ENCODE assay signal across 19 cellular contexts in the genomic region with DNA sequence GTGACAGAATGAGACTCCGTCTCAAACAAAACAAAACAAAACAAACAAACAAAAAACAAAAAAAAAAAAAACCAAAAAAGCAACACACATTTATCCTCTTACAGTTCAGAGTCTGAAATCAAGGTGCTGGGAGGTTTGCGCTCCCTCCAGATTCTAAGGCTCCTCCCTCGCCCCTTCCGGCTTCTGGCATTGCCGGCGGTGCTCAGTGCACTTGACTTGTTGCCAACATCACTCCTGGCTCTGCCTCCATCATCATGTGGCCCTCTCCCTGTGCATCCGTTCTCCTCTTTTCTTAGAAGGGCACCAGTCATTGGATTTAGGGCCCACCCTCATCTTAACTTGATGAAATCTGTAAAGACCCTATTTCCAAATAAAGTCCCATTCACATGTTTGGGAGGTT.
DNase-seq lines count a peak whose midpoint lies in the region; ATAC-seq, FAIRE-seq and TF ChIP-seq lines count a peak whose summit lies in the region.
"Had no signal": no experiment of that assay in that cellular context is flagged by ENCODE, and none has a peak within 500 bp of the region (broad histone marks: within the 10 kb centered on the region; RNA-seq: fewer than 3 reads in every experiment).

No MANE protein-coding gene starts in this region.

- H3K9ac ChIP-seq in kidney (ENCODE audit: low read length in 2 of 2) = no peak overlapping the region

- intact Hi-C loops in natural killer cell (cut with micrococcal nuclease) (no loop called here), kidney (cut with DNase I) (no loop called here), spleen (cut with DNase I; ENCODE audit: low total_unique reads) (no loop called here), psoas muscle (cut with DNase I) (no loop called here)

- ATAC-seq in natural killer cell treated with Interleukin-12 subunit alpha and Interleukin-12 subunit beta and Interleukin-15 and Interleukin-18, amount 100 ng/mL, for 72 hours = no peak
- ATAC-seq in natural killer cell (no peak), psoas muscle (no peak), GM21619 (IDR thresholded peaks at IDR 0.05; ENCODE audit: unreplicated experiment) (no peak)

- H3K4me3 ChIP-seq in kidney (ENCODE audit: low read length in 2 of 2) (no peak overlapping the region), spleen (no peak overlapping the region), psoas muscle (no peak overlapping the region)

- no peaks in the 10 kb centered on the region for H3K4me1 ChIP-seq in kidney (ENCODE audit: control insufficient read depth in 1 of 2, insufficient read depth in 1 of 2, low read depth in 1 of 2, low read length in 2 of 2)
- H3K4me1 ChIP-seq in spleen = peaks cover 0 to 12% (median 0%) of the 10 kb centered on the region in 6 donors
- no peaks in the 10 kb centered on the region for H3K4me1 ChIP-seq in psoas muscle

- FAIRE-seq in kidney (lab: Jason Lieb, UNC) = no peak
- FAIRE-seq: GM12892 had no signal

- H3K36me3 Mint-ChIP-seq in natural killer cell treated with Interleukin-12 subunit alpha and Interleukin-12 subunit beta and Interleukin-15 and Interleukin-18, amount 100 ng/mL, for 72 hours = no peaks in the 10 kb centered on the region
- no peaks in the 10 kb centered on the region for H3K36me3 Mint-ChIP-seq in natural killer cell

- H3K4me3 Mint-ChIP-seq in natural killer cell treated with Interleukin-12 subunit alpha and Interleukin-12 subunit beta and Interleukin-15 and Interleukin-18, amount 100 ng/mL, for 72 hours = no peak overlapping the region
- H3K4me3 Mint-ChIP-seq in natural killer cell = no peak overlapping the region
- H3K4me3 Mint-ChIP-seq: CD4-positive, alpha-beta T cell; HFFc6 had no signal

- TF ChIP-seq CTCF in natural killer cell (IDR thresholded peaks at IDR 0.05) (no peak), kidney (IDR thresholded peaks at IDR 0.05; ENCODE audit: borderline replicate concordance, extremely low read depth, insufficient read depth) (no peak), spleen (IDR thresholded peaks at IDR 0.05 in 8 of 11, conservative IDR thresholded peaks at IDR 0.05 in 3 of 11) (no peak), psoas muscle (IDR thresholded peaks at IDR 0.05) (no peak)

- H3K36me3 ChIP-seq in kidney (ENCODE audit: control insufficient read depth in 1 of 2, insufficient read depth in 2 of 2, low read length in 2 of 2) (no peaks in the 10 kb centered on the region), spleen (no peaks in the 10 kb centered on the region), psoas muscle (ENCODE audit: insufficient read depth in 1 of 2, low read depth in 1 of 2) (no peaks in the 10 kb centered on the region)

- WGBS in spleen, 5 donors = 85 to 93% (median 87%) methylated on average over 7 of the region's 7 CpGs
- 69 to 83% (median 78%) methylated on average over 7 of the region's 7 CpGs for WGBS in psoas muscle, 3 donors

- no peak overlapping the region for H3K27ac ChIP-seq in kidney (ENCODE audit: low read depth in 2 of 2, low read length in 2 of 2)
- H3K27ac ChIP-seq in spleen = no peak overlapping the region
- H3K27ac ChIP-seq in psoas muscle = no peak overlapping the region

- no peak for TF ChIP-seq POLR2A in spleen (IDR thresholded peaks at IDR 0.05)

- no peaks in the 10 kb centered on the region for H3K9me3 Mint-ChIP-seq in natural killer cell treated with Interleukin-12 subunit alpha and Interleukin-12 subunit beta and Interleukin-15 and Interleukin-18, amount 100 ng/mL, for 72 hours
- no peaks in the 10 kb centered on the region for H3K9me3 Mint-ChIP-seq in natural killer cell
- H3K9me3 Mint-ChIP-seq: CD4-positive, alpha-beta T cell had no signal

- H3K27ac Mint-ChIP-seq in natural killer cell treated with Interleukin-12 subunit alpha and Interleukin-12 subunit beta and Interleukin-15 and Interleukin-18, amount 100 ng/mL, for 72 hours = no peak overlapping the region
- no peak overlapping the region for H3K27ac Mint-ChIP-seq in natural killer cell
- H3K27ac Mint-ChIP-seq: CD4-positive, alpha-beta T cell; HFFc6 had no signal

- peaks cover 0 to 2% of the 10 kb centered on the region in 2 donors for H3K4me1 Mint-ChIP-seq in natural killer cell treated with Interleukin-12 subunit alpha and Interleukin-12 subunit beta and Interleukin-15 and Interleukin-18, amount 100 ng/mL, for 72 hours (ENCODE audit: low read depth in 2 of 2)
- H3K4me1 Mint-ChIP-seq in natural killer cell = peaks cover 0 to 22% of the 10 kb centered on the region in 2 donors

- peak; percentile 16 for DNase-seq in natural killer cell treated with Interleukin-12 subunit alpha and Interleukin-12 subunit beta and Interleukin-15 and Interleukin-18, amount 100 ng/mL, for 72 hours (ENCODE audit: low spot score)
- DNase-seq in natural killer cell (no peak), kidney (peak; percentile 35), spleen (peak; percentile 23), RPMI8226 (no peak), psoas muscle (no peak)
- DNase-seq: ACHN; Calu3; CD4-positive, alpha-beta T cell; DMS153; DMS79 treated with DMSO at 0.1 percent for 48 hours; EL; GDM1; HCEC 1CT; HFFc6; IMR-90; KBM-7 had no signal

- no peaks in the 10 kb centered on the region for H3K27me3 Mint-ChIP-seq in natural killer cell treated with Interleukin-12 subunit alpha and Interleukin-12 subunit beta and Interleukin-15 and Interleukin-18, amount 100 ng/mL, for 72 hours
- H3K27me3 Mint-ChIP-seq in natural killer cell (ENCODE audit: low read depth in 2 of 2) = no peaks in the 10 kb centered on the region

- no peaks in the 10 kb centered on the region for H3K9me3 ChIP-seq in kidney (ENCODE audit: control insufficient read depth in 1 of 2, low read length in 2 of 2)
- H3K9me3 ChIP-seq in spleen = no peaks in the 10 kb centered on the region
- H3K9me3 ChIP-seq in psoas muscle = no peaks in the 10 kb centered on the region

- H3K27me3 ChIP-seq in spleen (replicated peaks in 1 of 7) = peaks cover 0 to 74% (median 12%) of the 10 kb centered on the region in 7 donors
- H3K27me3 ChIP-seq in psoas muscle (ENCODE audit: insufficient read depth in 3 of 3, low read length in 2 of 3) = peaks cover 0 to 49% (median 13%) of the 10 kb centered on the region in 3 donors

Comparison
In these comparisons a context has a peak if more than half of its experiments do, and no peak if none do; other contexts are left out.
1. DNase-seq: peak in natural killer cell treated with Interleukin-12 subunit alpha and Interleukin-12 subunit beta and Interleukin-15 and Interleukin-18, amount 100 ng/mL, for 72 hours (single experiment), kidney (single experiment) and spleen (single experiment); none in natural killer cell (single experiment), RPMI8226 (single experiment) and psoas muscle (0 of 2).